In genomic region chr3:5427021-5427420, GRCh38 we compare ENCODE assay signal across 4 cellular contexts.
"Had no signal": no experiment of that assay in that cellular context is flagged by ENCODE, and none has a peak within 500 bp of the region (broad histone marks: within the 10 kb centered on the region; RNA-seq: fewer than 3 reads in every experiment).

No MANE protein-coding gene starts in this region.

- H3K4me1 Mint-ChIP-seq: GM23338 had no signal

- H3K36me3 ChIP-seq: HAP-1 had no signal

- H3K4me3 Mint-ChIP-seq: GM23338, HFFc6 had no signal

- H3K4me1 ChIP-seq: HAP-1 had no signal

- FAIRE-seq: HTR-8/SVneo had no signal

- H3K27ac Mint-ChIP-seq: GM23338, HFFc6 had no signal

- H3K9me3 ChIP-seq: HAP-1 had no signal

- H3K4me3 ChIP-seq: GM23338, HAP-1 had no signal

- H2AFZ ChIP-seq: GM23338 had no signal

- H3K4me2 ChIP-seq: GM23338 had no signal
